In the genomic region with DNA sequence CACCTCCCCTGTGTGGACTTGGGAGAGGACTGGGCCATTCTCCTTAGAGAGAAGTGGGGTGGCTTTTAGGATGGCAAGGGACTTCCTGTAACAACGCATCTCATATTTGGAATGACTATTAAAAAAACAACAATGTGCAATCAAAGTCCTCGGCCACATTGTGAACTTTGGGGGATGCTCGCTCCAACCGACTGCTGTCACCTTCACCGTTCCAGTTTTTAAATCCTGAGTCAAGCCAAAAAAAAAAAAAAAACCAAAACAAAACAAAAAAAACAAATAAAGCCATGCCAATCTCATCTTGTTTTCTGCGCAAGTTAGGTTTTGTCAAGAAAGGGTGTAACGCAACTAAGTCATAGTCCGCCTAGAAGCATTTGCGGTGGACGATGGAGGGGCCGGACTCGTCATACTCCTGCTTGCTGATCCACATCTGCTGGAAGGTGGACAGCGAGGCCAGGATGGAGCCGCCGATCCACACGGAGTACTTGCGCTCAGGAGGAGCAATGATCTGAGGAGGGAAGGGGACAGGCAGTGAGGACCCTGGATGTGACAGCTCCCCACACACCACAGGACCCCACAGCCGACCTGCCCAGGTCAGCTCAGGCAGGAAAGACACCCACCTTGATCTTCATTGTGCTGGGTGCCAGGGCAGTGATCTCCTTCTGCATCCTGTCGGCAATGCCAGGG, we compare ENCODE assay signal across 8 cellular contexts. TPM values are rescaled to one million over a fixed set of nuclear protein-coding genes. Genes with fewer than 3 reads are reported as not detected.
DNase-seq lines count a peak whose midpoint lies in the region; ATAC-seq, FAIRE-seq and TF ChIP-seq lines count a peak whose summit lies in the region.
"Not testable (repeated sequence)": the region's sequence is repeated elsewhere in the genome, so short reads cannot be mapped to it uniquely, and the experiment has no call there.

No MANE protein-coding gene starts in this region.

- not testable (repeated sequence) for H3K27me3 ChIP-seq in PC-9 (ENCODE audit: insufficient read depth, low read depth); mucosa of stomach (ENCODE audit: control insufficient read depth, insufficient read depth, low read length); small intestine (ENCODE audit: control insufficient read depth in 2 of 2, insufficient read depth in 2 of 2, low read length in 2 of 2)

- peaks cover 84% of the 10 kb centered on the region for H3F3A ChIP-seq in PC-9 (ENCODE audit: insufficient read depth, low read depth)

- WGBS in small intestine, 3 donors, result 30 to 51% (median 48%) methylated on average over 18 to 19 of the region's 19 CpGs

- not testable (repeated sequence) for H3K9me2 ChIP-seq in PC-9 (ENCODE audit: insufficient read depth)

- not testable (repeated sequence) for ATAC-seq in left cardiac atrium

- H3K4me2 ChIP-seq in PC-9, result peak overlapping the region; percentile 97

- TF ChIP-seq POLR2A in GM18951 (IDR thresholded peaks at IDR 0.05; ENCODE audit: extremely low read depth, insufficient read depth, insufficient read length), result peak; percentile 61

- not testable (repeated sequence) for FAIRE-seq in small intestine (lab: Jason Lieb, UNC)

- not testable (repeated sequence) for DNase-seq in AG04449 (ENCODE audit: low read depth, low spot score)
- DNase-seq in PC-9 (peak in 1 of 2 experiments; percentile 33), left cardiac atrium (peak; percentile 42), small intestine (peak; percentile 21)
- peak; percentile 47 to 56 for DNase-seq in activated T-cell treated with anti-CD3 and anti-CD28 coated beads, Interleukin-2, amount 50 U/mL, for 48 hours

- POLR2A ChIA-PET in AG04449 (lab: Yijun Ruan, JAX), result interaction anchor here (0.9 to 1.0 kb wide), 2 partner anchors 68 to 138 kb away, joined by 5 read pairs; no protein-coding TSS in a partner anchor
- POLR2A ChIA-PET in PC-9 (lab: Charles Lee; ENCODE audit: unreplicated experiment), result not testable (repeated sequence)

- CTCF ChIA-PET in AG04449 (lab: Yijun Ruan, JAX); PC-9 (lab: Charles Lee): not testable (repeated sequence)

- peaks cover 35% of the 10 kb centered on the region for H3K4me1 ChIP-seq in PC-9 (replicated peaks; ENCODE audit: insufficient read depth)
- peaks cover 33% of the 10 kb centered on the region for H3K4me1 ChIP-seq in mucosa of stomach (ENCODE audit: control insufficient read depth, insufficient read depth, low read length)
- H3K4me1 ChIP-seq in small intestine (ENCODE audit: control insufficient read depth in 2 of 2, insufficient read depth in 1 of 2, low read depth in 1 of 2, low read length in 1 of 2), result not testable (repeated sequence)

- peaks cover 57% of the 10 kb centered on the region for H3K79me2 ChIP-seq in PC-9 (ENCODE audit: low read depth)

- peak overlapping the region; percentile 98 for H3K9ac ChIP-seq in mucosa of stomach (ENCODE audit: low read length)

- peak overlapping the region; percentile 94 for H3K4me3 ChIP-seq in AG04449 (ENCODE audit: low read depth, low read length)
- H3K4me3 ChIP-seq in PC-9, result peak overlapping the region; percentile 71
- H3K4me3 ChIP-seq in mucosa of stomach (ENCODE audit: low read length), result peak overlapping the region; percentile 34
- peak overlapping the region; percentile 91 to 96 for H3K4me3 ChIP-seq in small intestine (ENCODE audit: low read depth in 1 of 2, low read length in 2 of 2)

- H3K36me3 ChIP-seq in PC-9 (ENCODE audit: low read depth) (peaks cover 38% of the 10 kb centered on the region), mucosa of stomach (ENCODE audit: control insufficient read depth, insufficient read depth, low read length) (peaks cover 36% of the 10 kb centered on the region), small intestine (ENCODE audit: control insufficient read depth in 2 of 2, insufficient read depth in 2 of 2, low read length in 2 of 2) (peaks cover 19% of the 10 kb centered on the region in 2 donors)

- not testable (repeated sequence) for H3K9me3 ChIP-seq in PC-9 (ENCODE audit: insufficient read depth, low read depth); mucosa of stomach (ENCODE audit: control insufficient read depth, low read length); small intestine (ENCODE audit: control insufficient read depth, low read depth)

- H3K27ac ChIP-seq in PC-9, result peak overlapping the region; percentile 95
- H3K27ac ChIP-seq in cingulate gyrus (ENCODE audit: low read depth, low read length), result peak overlapping the region; percentile 93
- peak overlapping the region; percentile 99 to 100 for H3K27ac ChIP-seq in small intestine (ENCODE audit: low read depth in 1 of 2, low read length in 1 of 2)

- TSS peak; percentile 33 for BruUV-seq in PC-9 (replicated peaks; lab: Mats Ljungman, UMichigan)

- TF ChIP-seq CTCF in AG04449 (IDR thresholded peaks at IDR 0.05; ENCODE audit: insufficient read depth, low read length, missing control alignments); PC-9 (conservative IDR thresholded peaks at IDR 0.05): not testable (repeated sequence)

- H2AFZ ChIP-seq in PC-9, result not testable (repeated sequence)

- intact Hi-C loops in PC-9 (cut with micrococcal nuclease; ENCODE audit: unreplicated experiment); left cardiac atrium (cut with DNase I): not testable (repeated sequence)

- in situ Hi-C loops in GM18951 (cut with MboI; ENCODE audit: low sequenced_read_pairs, unreplicated experiment), result not testable (repeated sequence)

- H4K20me1 ChIP-seq in PC-9 (ENCODE audit: insufficient read depth), result peaks cover 53% of the 10 kb centered on the region

RNA-seq across cellular contexts. Expression of gene ACTB, which starts 2.9 kb away (rescaled TPM):
- 5,595 and 6,962 TPM in 2 replicates for total RNA-seq in PC-9 (2021)
- total RNA-seq in left cardiac atrium, result 1,000 to 10,000 TPM; 1,457 to 2,033 TPM
- polyA plus RNA-seq in small intestine, result 1,000 to 10,000 TPM; 3,422 to 5,487 (median 4,014) TPM

RNA-seq across cellular contexts. Expression of gene FBXL18, which starts 13.9 kb away (rescaled TPM):
- total RNA-seq in PC-9 (2021) (29.1 and 39.0 TPM in 2 replicates), left cardiac atrium (1 to 10 TPM; 5.6 to 5.9 TPM)
- 1 to 10 TPM; 1.1 to 3.4 (median 1.3) TPM for polyA plus RNA-seq in small intestine

Comparison
In these comparisons a context has a peak if more than half of its experiments do, and no peak if none do; other contexts are left out.
1. H3K4me3 ChIP-seq: peak in every context shown above with its lines; median percentile 94 in AG04449; 94 in small intestine; 71 in PC-9; 34 in mucosa of stomach.